Comparison of ENCODE assay signal across 1 cellular context in genomic region chr7:134892963-134893362, GRCh38.
A peak's percentile ranks its signal among the peaks of the same experiment; 100 is the strongest.
TF ChIP-seq lines count a peak whose summit lies in the region.

No MANE protein-coding gene starts in this region.

TF ChIP-seq in HepG2, 621 proteins besides CTCF, POLR2A, EP300 and RAD21 (continued from another document and continues in another):
- TF ChIP-seq TFE3 (CRISPR knock-in tag; IDR thresholded peaks at IDR 0.05): no peak
- TF ChIP-seq ZBTB42 (CRISPR knock-in tag; IDR thresholded peaks at IDR 0.05): no peak
- peak; percentile 47 for TF ChIP-seq HDAC2 (CRISPR knock-in tag; IDR thresholded peaks at IDR 0.05)
- TF ChIP-seq RBAK (CRISPR knock-in tag; IDR thresholded peaks at IDR 0.05): no peak
- TF ChIP-seq ZNF333 (CRISPR knock-in tag; IDR thresholded peaks at IDR 0.05; ENCODE audit: borderline replicate concordance): no peak
- no peak for TF ChIP-seq REST (IDR thresholded peaks at IDR 0.05; ENCODE audit: borderline replicate concordance in 1 of 2, low read depth in 1 of 2, low read length in 2 of 2)
- no peak for TF ChIP-seq ZNF451 (CRISPR knock-in tag; IDR thresholded peaks at IDR 0.05)
- TF ChIP-seq ZNF639 (CRISPR knock-in tag; conservative IDR thresholded peaks at IDR 0.05): no peak
- TF ChIP-seq ZZZ3 (CRISPR knock-in tag; IDR thresholded peaks at IDR 0.05; ENCODE audit: borderline replicate concordance): no peak
- no peak for TF ChIP-seq SKIL (CRISPR knock-in tag; IDR thresholded peaks at IDR 0.05; ENCODE audit: borderline replicate concordance)
- no peak for TF ChIP-seq SYNCRIP (IDR thresholded peaks at IDR 0.05; ENCODE audit: insufficient read depth, low read depth, low read length)
- no peak for TF ChIP-seq ELK4 (CRISPR knock-in tag; IDR thresholded peaks at IDR 0.05; ENCODE audit: borderline replicate concordance)
- TF ChIP-seq ZFP90 (CRISPR knock-in tag; IDR thresholded peaks at IDR 0.05; ENCODE audit: borderline replicate concordance): no peak
- no peak for TF ChIP-seq HMG20A (CRISPR knock-in tag; IDR thresholded peaks at IDR 0.05; ENCODE audit: borderline replicate concordance)
- no peak for TF ChIP-seq TRIM22 (IDR thresholded peaks at IDR 0.05)
- TF ChIP-seq FOSL1 (CRISPR knock-in tag; IDR thresholded peaks at IDR 0.05; ENCODE audit: borderline replicate concordance): no peak
- TF ChIP-seq ZNF318 (CRISPR knock-in tag; IDR thresholded peaks at IDR 0.05): no peak
- no peak for TF ChIP-seq PHB2 (IDR thresholded peaks at IDR 0.05; ENCODE audit: partially characterized antibody)
- peak; percentile 17; the same call in 1 of the 2 replicates for TF ChIP-seq CREM (IDR thresholded peaks at IDR 0.05)
- no peak for TF ChIP-seq CREM (CRISPR knock-in tag; IDR thresholded peaks at IDR 0.05)
- TF ChIP-seq ZNF12 (CRISPR knock-in tag; IDR thresholded peaks at IDR 0.05): peak; percentile 92
- TF ChIP-seq RFX1 (IDR thresholded peaks at IDR 0.05): no peak
- no peak for TF ChIP-seq PREB (CRISPR knock-in tag; IDR thresholded peaks at IDR 0.05)
- no peak for TF ChIP-seq PBX2 (CRISPR knock-in tag; IDR thresholded peaks at IDR 0.05)
- 0 out of 2 replicates have a peak, but pooled peaks have one; percentile 16 for TF ChIP-seq ATF1 (CRISPR knock-in tag; IDR thresholded peaks at IDR 0.05)
- TF ChIP-seq ZSCAN30 (CRISPR knock-in tag; IDR thresholded peaks at IDR 0.05): no peak
